In the genomic region with DNA sequence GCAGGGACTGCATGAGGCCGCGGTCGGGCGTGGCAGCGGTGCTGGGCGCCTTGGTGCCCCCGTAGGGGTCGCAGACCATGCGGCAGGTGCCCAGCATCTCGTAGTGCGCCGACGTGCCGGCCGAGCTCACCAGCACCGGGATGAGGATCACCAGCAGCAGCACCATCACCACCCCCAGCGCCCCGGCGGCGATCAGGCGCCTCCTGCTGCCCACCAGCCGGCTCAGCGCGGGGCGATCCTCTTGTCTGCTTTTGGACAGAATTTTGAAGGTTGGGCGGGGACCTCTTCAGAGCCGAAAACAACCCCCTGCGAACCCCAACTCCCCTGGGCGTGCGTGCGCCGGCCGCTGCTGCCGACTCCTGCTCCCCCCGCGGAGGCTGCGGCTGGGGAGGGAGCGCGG, we compare ENCODE assay signal across 8 cellular contexts. TPM values are rescaled to one million over a fixed set of nuclear protein-coding genes. Genes with fewer than 3 reads are reported as not detected.
DNase-seq lines count a peak whose midpoint lies in the region; ATAC-seq and TF ChIP-seq lines count a peak whose summit lies in the region.

No MANE protein-coding gene starts in this region.

- H3K4me3 ChIP-seq in urinary bladder (ENCODE audit: low read depth, low read length), result peak overlapping the region; percentile 44

- peaks cover 4% of the 10 kb centered on the region for H3K4me1 ChIP-seq in urinary bladder (ENCODE audit: insufficient read depth)

- peak; percentile 2 for DNase-seq in NCI-H510A treated with DMSO at 0.1 percent for 48 hours (lab: John Stamatoyannopoulos, UW)
- DNase-seq in NCI-H510A (lab: John Stamatoyannopoulos, UW), result no peak
- DNase-seq in effector CD4-positive, alpha-beta T cell, result peak; percentile 2
- DNase-seq in myocyte (ENCODE audit: low read depth), result peak; percentile 14
- no peak for DNase-seq in NCI-H446 treated with DMSO at 0.1 percent for 48 hours (lab: John Stamatoyannopoulos, UW)

- peaks cover 2% of the 10 kb centered on the region for H3K36me3 ChIP-seq in urinary bladder (ENCODE audit: insufficient read depth)

- H3K27ac ChIP-seq in urinary bladder (ENCODE audit: low read depth), result no peak overlapping the region

- ATAC-seq in HG02870 (IDR thresholded peaks at IDR 0.05; ENCODE audit: unreplicated experiment) (peak; percentile 53), SK-N-SH treated with all-trans-retinoic acid at 6 μM for 48 hours (peak; percentile 67)

- under 1% methylated on average over 39 of the region's 39 CpGs for WGBS in urinary bladder

TF ChIP-seq in SK-N-SH treated with all-trans-retinoic acid at 6 μM for 48 hours, 23 proteins besides CTCF, POLR2A, EP300 and RAD21:
- TF ChIP-seq SNAI2 (CRISPR knock-in tag; IDR thresholded peaks at IDR 0.05), result no peak
- TF ChIP-seq, protein P1, sequence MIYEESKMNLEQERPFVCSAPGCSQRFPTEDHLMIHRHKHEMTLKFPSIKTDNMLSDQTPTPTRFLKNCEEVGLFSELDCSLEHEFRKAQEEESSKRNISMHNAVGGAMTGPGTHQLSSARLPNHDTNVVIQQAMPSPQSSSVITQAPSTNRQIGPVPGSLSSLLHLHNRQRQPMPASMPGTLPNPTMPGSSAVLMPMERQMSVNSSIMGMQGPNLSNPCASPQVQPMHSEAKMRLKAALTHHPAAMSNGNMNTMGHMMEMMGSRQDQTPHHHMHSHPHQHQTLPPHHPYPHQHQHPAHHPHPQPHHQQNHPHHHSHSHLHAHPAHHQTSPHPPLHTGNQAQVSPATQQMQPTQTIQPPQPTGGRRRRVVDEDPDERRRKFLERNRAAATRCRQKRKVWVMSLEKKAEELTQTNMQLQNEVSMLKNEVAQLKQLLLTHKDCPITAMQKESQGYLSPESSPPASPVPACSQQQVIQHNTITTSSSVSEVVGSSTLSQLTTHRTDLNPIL (CRISPR knock-in tag; IDR thresholded peaks at IDR 0.05; ENCODE audit: low read depth), result no peak
- no peak for TF ChIP-seq OSR1 (CRISPR knock-in tag; IDR thresholded peaks at IDR 0.05)
- no peak for TF ChIP-seq TCF4 (CRISPR knock-in tag; IDR thresholded peaks at IDR 0.05; ENCODE audit: borderline replicate concordance)
- TF ChIP-seq CSDC2 (CRISPR knock-in tag; IDR thresholded peaks at IDR 0.05), result no peak
- no peak for TF ChIP-seq ESRRG (CRISPR knock-in tag; IDR thresholded peaks at IDR 0.05)
- no peak for TF ChIP-seq ZFP3 (CRISPR knock-in tag; IDR thresholded peaks at IDR 0.05)
- no peak for TF ChIP-seq CSRNP3 (CRISPR knock-in tag; IDR thresholded peaks at IDR 0.05)
- TF ChIP-seq BACH2 (CRISPR knock-in tag; IDR thresholded peaks at IDR 0.05; ENCODE audit: borderline replicate concordance), result no peak
- TF ChIP-seq, protein P2, sequence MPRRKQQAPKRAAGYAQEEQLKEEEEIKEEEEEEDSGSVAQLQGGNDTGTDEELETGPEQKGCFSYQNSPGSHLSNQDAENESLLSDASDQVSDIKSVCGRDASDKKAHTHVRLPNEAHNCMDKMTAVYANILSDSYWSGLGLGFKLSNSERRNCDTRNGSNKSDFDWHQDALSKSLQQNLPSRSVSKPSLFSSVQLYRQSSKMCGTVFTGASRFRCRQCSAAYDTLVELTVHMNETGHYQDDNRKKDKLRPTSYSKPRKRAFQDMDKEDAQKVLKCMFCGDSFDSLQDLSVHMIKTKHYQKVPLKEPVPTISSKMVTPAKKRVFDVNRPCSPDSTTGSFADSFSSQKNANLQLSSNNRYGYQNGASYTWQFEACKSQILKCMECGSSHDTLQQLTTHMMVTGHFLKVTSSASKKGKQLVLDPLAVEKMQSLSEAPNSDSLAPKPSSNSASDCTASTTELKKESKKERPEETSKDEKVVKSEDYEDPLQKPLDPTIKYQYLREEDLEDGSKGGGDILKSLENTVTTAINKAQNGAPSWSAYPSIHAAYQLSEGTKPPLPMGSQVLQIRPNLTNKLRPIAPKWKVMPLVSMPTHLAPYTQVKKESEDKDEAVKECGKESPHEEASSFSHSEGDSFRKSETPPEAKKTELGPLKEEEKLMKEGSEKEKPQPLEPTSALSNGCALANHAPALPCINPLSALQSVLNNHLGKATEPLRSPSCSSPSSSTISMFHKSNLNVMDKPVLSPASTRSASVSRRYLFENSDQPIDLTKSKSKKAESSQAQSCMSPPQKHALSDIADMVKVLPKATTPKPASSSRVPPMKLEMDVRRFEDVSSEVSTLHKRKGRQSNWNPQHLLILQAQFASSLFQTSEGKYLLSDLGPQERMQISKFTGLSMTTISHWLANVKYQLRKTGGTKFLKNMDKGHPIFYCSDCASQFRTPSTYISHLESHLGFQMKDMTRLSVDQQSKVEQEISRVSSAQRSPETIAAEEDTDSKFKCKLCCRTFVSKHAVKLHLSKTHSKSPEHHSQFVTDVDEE (CRISPR knock-in tag; IDR thresholded peaks at IDR 0.05), result no peak
- TF ChIP-seq ZNF8 (CRISPR knock-in tag; IDR thresholded peaks at IDR 0.05), result no peak
- TF ChIP-seq ZC3H10 (CRISPR knock-in tag; IDR thresholded peaks at IDR 0.05), result no peak
- no peak for TF ChIP-seq TOX (CRISPR knock-in tag; IDR thresholded peaks at IDR 0.05; ENCODE audit: borderline replicate concordance)
- no peak for TF ChIP-seq ISL1 (CRISPR knock-in tag; IDR thresholded peaks at IDR 0.05)

RNA-seq across cellular contexts. Expression of gene C1QL3, which starts 0.8 kb away (rescaled TPM):
- not detected in 2 replicates for total RNA-seq in myocyte
- polyA plus RNA-seq in myocyte (2012), result 0.11 TPM
- 0.21 TPM for total RNA-seq in urinary bladder
- polyA plus RNA-seq in urinary bladder, result 0.05 TPM

Comparison
In these comparisons a context has a peak if more than half of its experiments do, and no peak if none do; other contexts are left out.
1. DNase-seq: peak in NCI-H510A treated with DMSO at 0.1 percent for 48 hours (single experiment), effector CD4-positive, alpha-beta T cell (single experiment) and myocyte (single experiment); none in NCI-H510A (single experiment) and NCI-H446 treated with DMSO at 0.1 percent for 48 hours (single experiment).